1 cellular context compared by ENCODE assay signal in genomic region chr14:35355981-35356839, GRCh38.
TF ChIP-seq lines count a peak whose summit lies in the region.

No MANE protein-coding gene starts in this region.

TF ChIP-seq in HepG2, 621 proteins besides CTCF, POLR2A, EP300 and RAD21 (continued from another document and continues in another):
- TF ChIP-seq, protein P1, sequence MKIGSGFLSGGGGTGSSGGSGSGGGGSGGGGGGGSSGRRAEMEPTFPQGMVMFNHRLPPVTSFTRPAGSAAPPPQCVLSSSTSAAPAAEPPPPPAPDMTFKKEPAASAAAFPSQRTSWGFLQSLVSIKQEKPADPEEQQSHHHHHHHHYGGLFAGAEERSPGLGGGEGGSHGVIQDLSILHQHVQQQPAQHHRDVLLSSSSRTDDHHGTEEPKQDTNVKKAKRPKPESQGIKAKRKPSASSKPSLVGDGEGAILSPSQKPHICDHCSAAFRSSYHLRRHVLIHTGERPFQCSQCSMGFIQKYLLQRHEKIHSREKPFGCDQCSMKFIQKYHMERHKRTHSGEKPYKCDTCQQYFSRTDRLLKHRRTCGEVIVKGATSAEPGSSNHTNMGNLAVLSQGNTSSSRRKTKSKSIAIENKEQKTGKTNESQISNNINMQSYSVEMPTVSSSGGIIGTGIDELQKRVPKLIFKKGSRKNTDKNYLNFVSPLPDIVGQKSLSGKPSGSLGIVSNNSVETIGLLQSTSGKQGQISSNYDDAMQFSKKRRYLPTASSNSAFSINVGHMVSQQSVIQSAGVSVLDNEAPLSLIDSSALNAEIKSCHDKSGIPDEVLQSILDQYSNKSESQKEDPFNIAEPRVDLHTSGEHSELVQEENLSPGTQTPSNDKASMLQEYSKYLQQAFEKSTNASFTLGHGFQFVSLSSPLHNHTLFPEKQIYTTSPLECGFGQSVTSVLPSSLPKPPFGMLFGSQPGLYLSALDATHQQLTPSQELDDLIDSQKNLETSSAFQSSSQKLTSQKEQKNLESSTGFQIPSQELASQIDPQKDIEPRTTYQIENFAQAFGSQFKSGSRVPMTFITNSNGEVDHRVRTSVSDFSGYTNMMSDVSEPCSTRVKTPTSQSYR (CRISPR knock-in tag; IDR thresholded peaks at IDR 0.05; ENCODE audit: borderline replicate concordance): peak; percentile 46; the same call in 1 of the 2 replicates
- TF ChIP-seq TAF1 (CRISPR knock-in tag; IDR thresholded peaks at IDR 0.05) (no peak), ZBTB39 (CRISPR knock-in tag; IDR thresholded peaks at IDR 0.05) (0 out of 2 replicates have a peak, but pooled peaks have one; percentile 70), SNAI1 (CRISPR knock-in tag; IDR thresholded peaks at IDR 0.05; ENCODE audit: borderline replicate concordance) (peak; percentile 64; the same call in 1 of the 2 replicates), SIN3B (IDR thresholded peaks at IDR 0.05; ENCODE audit: low read length) (no peak), IRF2 (CRISPR knock-in tag; IDR thresholded peaks at IDR 0.05) (no peak; the same call in 1 of the 2 replicates), PCBP1 (IDR thresholded peaks at IDR 0.05; ENCODE audit: borderline replicate concordance, low read depth, low read length) (no peak), ZNF607 (CRISPR knock-in tag; IDR thresholded peaks at IDR 0.05; ENCODE audit: borderline replicate concordance) (no peak), ZFP36 (IDR thresholded peaks at IDR 0.05; ENCODE audit: borderline replicate concordance, low read depth, low read length, partially characterized antibody) (no peak), ZNF260 (CRISPR knock-in tag; IDR thresholded peaks at IDR 0.05; ENCODE audit: borderline replicate concordance, low read depth) (no peak), TCF7 (IDR thresholded peaks at IDR 0.05; ENCODE audit: low read depth) (peak; percentile 57), YEATS4 (CRISPR knock-in tag; IDR thresholded peaks at IDR 0.05; ENCODE audit: borderline replicate concordance) (peak; percentile 55; the same call in 1 of the 2 replicates), ZC3H13 (CRISPR knock-in tag; IDR thresholded peaks at IDR 0.05) (no peak), ZNF205 (CRISPR knock-in tag; IDR thresholded peaks at IDR 0.05) (peak; percentile 56; the same call in 1 of the 2 replicates), WIZ (CRISPR knock-in tag; IDR thresholded peaks at IDR 0.05) (no peak), ZNF614 (CRISPR knock-in tag; IDR thresholded peaks at IDR 0.05; ENCODE audit: borderline replicate concordance) (peak; percentile 64; the same call in 1 of the 2 replicates), EEA1 (CRISPR knock-in tag; IDR thresholded peaks at IDR 0.05; ENCODE audit: borderline replicate concordance) (no peak), YY1 (IDR thresholded peaks at IDR 0.05; ENCODE audit: insufficient read depth, insufficient replicate concordance, low read depth, low read length) (no peak), DMAP1 (CRISPR knock-in tag; IDR thresholded peaks at IDR 0.05) (no peak; the same call in 1 of the 2 replicates), FOXM1 (CRISPR knock-in tag; IDR thresholded peaks at IDR 0.05) (no peak), ZNF839 (CRISPR knock-in tag; IDR thresholded peaks at IDR 0.05; ENCODE audit: borderline replicate concordance) (no peak), FOXK2 (IDR thresholded peaks at IDR 0.05) (peak; percentile 76), RCOR2 (CRISPR knock-in tag; IDR thresholded peaks at IDR 0.05) (peak; percentile 53), ZNF136 (CRISPR knock-in tag; IDR thresholded peaks at IDR 0.05; ENCODE audit: low read depth) (peak; percentile 85; the same call in 1 of the 2 replicates), ZNF343 (CRISPR knock-in tag; IDR thresholded peaks at IDR 0.05) (0 out of 2 replicates have a peak, but pooled peaks have one; percentile 33), RARG (CRISPR knock-in tag; IDR thresholded peaks at IDR 0.05; ENCODE audit: low read depth) (no peak), PHF21A (CRISPR knock-in tag; IDR thresholded peaks at IDR 0.05) (peak; percentile 71), ZNF790 (CRISPR knock-in tag; IDR thresholded peaks at IDR 0.05; ENCODE audit: borderline replicate concordance) (no peak), ZFP82 (CRISPR knock-in tag; IDR thresholded peaks at IDR 0.05; ENCODE audit: borderline replicate concordance) (no peak), ZBTB42 (CRISPR knock-in tag; IDR thresholded peaks at IDR 0.05) (no peak), ELK4 (CRISPR knock-in tag; IDR thresholded peaks at IDR 0.05; ENCODE audit: borderline replicate concordance) (0 out of 2 replicates have a peak, but pooled peaks have one; percentile 19), KDM1A (CRISPR knock-in tag; IDR thresholded peaks at IDR 0.05) (0 out of 2 replicates have a peak, but pooled peaks have one; percentile 28), MED8 (CRISPR knock-in tag; IDR thresholded peaks at IDR 0.05; ENCODE audit: insufficient replicate concordance) (peak; percentile 33), PAWR (CRISPR knock-in tag; IDR thresholded peaks at IDR 0.05; ENCODE audit: borderline replicate concordance) (no peak), NFYB (CRISPR knock-in tag; IDR thresholded peaks at IDR 0.05) (no peak), SNAPC5 (CRISPR knock-in tag; IDR thresholded peaks at IDR 0.05; ENCODE audit: borderline replicate concordance) (peak; percentile 88; the same call in 1 of the 2 replicates), GABPA (IDR thresholded peaks at IDR 0.05; ENCODE audit: low read depth, low read length) (no peak), GABPA (CRISPR knock-in tag; IDR thresholded peaks at IDR 0.05; ENCODE audit: low read depth) (no peak), SRY (CRISPR knock-in tag; IDR thresholded peaks at IDR 0.05) (no peak; the same call in 1 of the 2 replicates), KLF16 (CRISPR knock-in tag; IDR thresholded peaks at IDR 0.05) (peak in 1 of 2 experiments; percentile 61; a peak in 2 of 4 replicates)
- TF ChIP-seq, protein P2, sequence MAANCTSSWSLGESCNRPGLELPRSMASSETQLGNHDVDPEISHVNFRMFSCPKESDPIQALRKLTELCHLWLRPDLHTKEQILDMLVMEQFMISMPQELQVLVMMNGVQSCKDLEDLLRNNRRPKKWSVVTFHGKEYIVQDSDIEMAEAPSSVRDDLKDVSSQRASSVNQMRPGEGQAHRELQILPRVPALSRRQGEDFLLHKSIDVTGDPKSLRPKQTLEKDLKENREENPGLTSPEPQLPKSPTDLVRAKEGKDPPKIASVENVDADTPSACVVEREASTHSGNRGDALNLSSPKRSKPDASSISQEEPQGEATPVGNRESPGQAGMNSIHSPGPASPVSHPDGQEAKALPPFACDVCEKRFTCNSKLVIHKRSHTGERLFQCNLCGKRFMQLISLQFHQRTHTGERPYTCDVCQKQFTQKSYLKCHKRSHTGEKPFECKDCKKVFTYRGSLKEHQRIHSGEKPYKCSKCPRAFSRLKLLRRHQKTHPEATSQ (CRISPR knock-in tag; IDR thresholded peaks at IDR 0.05; ENCODE audit: borderline replicate concordance): no peak
- TF ChIP-seq, protein P3, sequence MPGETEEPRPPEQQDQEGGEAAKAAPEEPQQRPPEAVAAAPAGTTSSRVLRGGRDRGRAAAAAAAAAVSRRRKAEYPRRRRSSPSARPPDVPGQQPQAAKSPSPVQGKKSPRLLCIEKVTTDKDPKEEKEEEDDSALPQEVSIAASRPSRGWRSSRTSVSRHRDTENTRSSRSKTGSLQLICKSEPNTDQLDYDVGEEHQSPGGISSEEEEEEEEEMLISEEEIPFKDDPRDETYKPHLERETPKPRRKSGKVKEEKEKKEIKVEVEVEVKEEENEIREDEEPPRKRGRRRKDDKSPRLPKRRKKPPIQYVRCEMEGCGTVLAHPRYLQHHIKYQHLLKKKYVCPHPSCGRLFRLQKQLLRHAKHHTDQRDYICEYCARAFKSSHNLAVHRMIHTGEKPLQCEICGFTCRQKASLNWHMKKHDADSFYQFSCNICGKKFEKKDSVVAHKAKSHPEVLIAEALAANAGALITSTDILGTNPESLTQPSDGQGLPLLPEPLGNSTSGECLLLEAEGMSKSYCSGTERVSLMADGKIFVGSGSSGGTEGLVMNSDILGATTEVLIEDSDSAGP (CRISPR knock-in tag; IDR thresholded peaks at IDR 0.05; ENCODE audit: borderline replicate concordance): peak; percentile 30; the same call in 1 of the 2 replicates
- TF ChIP-seq, protein P4, sequence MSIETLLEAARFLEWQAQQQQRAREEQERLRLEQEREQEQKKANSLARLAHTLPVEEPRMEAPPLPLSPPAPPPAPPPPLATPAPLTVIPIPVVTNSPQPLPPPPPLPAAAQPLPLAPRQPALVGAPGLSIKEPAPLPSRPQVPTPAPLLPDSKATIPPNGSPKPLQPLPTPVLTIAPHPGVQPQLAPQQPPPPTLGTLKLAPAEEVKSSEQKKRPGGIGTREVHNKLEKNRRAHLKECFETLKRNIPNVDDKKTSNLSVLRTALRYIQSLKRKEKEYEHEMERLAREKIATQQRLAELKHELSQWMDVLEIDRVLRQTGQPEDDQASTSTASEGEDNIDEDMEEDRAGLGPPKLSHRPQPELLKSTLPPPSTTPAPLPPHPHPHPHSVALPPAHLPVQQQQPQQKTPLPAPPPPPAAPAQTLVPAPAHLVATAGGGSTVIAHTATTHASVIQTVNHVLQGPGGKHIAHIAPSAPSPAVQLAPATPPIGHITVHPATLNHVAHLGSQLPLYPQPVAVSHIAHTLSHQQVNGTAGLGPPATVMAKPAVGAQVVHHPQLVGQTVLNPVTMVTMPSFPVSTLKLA (IDR thresholded peaks at IDR 0.05): 0 out of 2 replicates have a peak, but pooled peaks have one; percentile 2
- TF ChIP-seq, protein P5, sequence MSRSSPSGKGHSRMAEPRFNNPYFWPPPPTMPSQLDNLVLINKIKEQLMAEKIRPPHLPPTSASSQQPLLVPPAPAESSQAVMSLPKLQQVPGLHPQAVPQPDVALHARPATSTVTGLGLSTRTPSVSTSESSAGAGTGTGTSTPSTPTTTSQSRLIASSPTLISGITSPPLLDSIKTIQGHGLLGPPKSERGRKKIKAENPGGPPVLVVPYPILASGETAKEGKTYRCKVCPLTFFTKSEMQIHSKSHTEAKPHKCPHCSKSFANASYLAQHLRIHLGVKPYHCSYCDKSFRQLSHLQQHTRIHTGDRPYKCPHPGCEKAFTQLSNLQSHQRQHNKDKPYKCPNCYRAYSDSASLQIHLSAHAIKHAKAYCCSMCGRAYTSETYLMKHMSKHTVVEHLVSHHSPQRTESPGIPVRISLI (CRISPR knock-in tag; IDR thresholded peaks at IDR 0.05; ENCODE audit: borderline replicate concordance): peak; percentile 53; the same call in 1 of the 2 replicates
- TF ChIP-seq, protein P6, sequence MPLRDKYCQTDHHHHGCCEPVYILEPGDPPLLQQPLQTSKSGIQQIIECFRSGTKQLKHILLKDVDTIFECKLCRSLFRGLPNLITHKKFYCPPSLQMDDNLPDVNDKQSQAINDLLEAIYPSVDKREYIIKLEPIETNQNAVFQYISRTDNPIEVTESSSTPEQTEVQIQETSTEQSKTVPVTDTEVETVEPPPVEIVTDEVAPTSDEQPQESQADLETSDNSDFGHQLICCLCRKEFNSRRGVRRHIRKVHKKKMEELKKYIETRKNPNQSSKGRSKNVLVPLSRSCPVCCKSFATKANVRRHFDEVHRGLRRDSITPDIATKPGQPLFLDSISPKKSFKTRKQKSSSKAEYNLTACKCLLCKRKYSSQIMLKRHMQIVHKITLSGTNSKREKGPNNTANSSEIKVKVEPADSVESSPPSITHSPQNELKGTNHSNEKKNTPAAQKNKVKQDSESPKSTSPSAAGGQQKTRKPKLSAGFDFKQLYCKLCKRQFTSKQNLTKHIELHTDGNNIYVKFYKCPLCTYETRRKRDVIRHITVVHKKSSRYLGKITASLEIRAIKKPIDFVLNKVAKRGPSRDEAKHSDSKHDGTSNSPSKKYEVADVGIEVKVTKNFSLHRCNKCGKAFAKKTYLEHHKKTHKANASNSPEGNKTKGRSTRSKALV (CRISPR knock-in tag; IDR thresholded peaks at IDR 0.05): peak; percentile 88
- TF ChIP-seq, protein P7, sequence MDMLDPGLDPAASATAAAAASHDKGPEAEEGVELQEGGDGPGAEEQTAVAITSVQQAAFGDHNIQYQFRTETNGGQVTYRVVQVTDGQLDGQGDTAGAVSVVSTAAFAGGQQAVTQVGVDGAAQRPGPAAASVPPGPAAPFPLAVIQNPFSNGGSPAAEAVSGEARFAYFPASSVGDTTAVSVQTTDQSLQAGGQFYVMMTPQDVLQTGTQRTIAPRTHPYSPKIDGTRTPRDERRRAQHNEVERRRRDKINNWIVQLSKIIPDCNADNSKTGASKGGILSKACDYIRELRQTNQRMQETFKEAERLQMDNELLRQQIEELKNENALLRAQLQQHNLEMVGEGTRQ (IDR thresholded peaks at IDR 0.05; ENCODE audit: low read depth, low read length): no peak
- TF ChIP-seq, protein P7 (CRISPR knock-in tag; IDR thresholded peaks at IDR 0.05; ENCODE audit: borderline replicate concordance): no peak
